In genomic region chr2:215653344-215654015, GRCh38 we compare ENCODE assay signal across 1 cellular context.
A peak's percentile ranks its signal among the peaks of the same experiment; 100 is the strongest.
TF ChIP-seq lines count a peak whose summit lies in the region.

No MANE protein-coding gene starts in this region.

TF ChIP-seq in K562, 482 proteins besides CTCF, POLR2A, EP300 and RAD21 (continues in another document):
- TF ChIP-seq SNAPC5 (CRISPR knock-in tag; IDR thresholded peaks at IDR 0.05), result no peak
- TF ChIP-seq E2F1 (CRISPR knock-in tag; IDR thresholded peaks at IDR 0.05), result no peak
- TF ChIP-seq RAD51 (IDR thresholded peaks at IDR 0.05; ENCODE audit: borderline replicate concordance, low read depth), result no peak
- no peak for TF ChIP-seq MAFG (tag; conservative IDR thresholded peaks at IDR 0.05)
- no peak for TF ChIP-seq HMG20A (CRISPR knock-in tag; conservative IDR thresholded peaks at IDR 0.05)
- TF ChIP-seq SREBF1 (IDR thresholded peaks at IDR 0.05; ENCODE audit: borderline replicate concordance, low read depth, low read length), result no peak
- TF ChIP-seq MED1 (CRISPR knock-in tag; IDR thresholded peaks at IDR 0.05; ENCODE audit: borderline replicate concordance), result no peak
- TF ChIP-seq, protein P1, sequence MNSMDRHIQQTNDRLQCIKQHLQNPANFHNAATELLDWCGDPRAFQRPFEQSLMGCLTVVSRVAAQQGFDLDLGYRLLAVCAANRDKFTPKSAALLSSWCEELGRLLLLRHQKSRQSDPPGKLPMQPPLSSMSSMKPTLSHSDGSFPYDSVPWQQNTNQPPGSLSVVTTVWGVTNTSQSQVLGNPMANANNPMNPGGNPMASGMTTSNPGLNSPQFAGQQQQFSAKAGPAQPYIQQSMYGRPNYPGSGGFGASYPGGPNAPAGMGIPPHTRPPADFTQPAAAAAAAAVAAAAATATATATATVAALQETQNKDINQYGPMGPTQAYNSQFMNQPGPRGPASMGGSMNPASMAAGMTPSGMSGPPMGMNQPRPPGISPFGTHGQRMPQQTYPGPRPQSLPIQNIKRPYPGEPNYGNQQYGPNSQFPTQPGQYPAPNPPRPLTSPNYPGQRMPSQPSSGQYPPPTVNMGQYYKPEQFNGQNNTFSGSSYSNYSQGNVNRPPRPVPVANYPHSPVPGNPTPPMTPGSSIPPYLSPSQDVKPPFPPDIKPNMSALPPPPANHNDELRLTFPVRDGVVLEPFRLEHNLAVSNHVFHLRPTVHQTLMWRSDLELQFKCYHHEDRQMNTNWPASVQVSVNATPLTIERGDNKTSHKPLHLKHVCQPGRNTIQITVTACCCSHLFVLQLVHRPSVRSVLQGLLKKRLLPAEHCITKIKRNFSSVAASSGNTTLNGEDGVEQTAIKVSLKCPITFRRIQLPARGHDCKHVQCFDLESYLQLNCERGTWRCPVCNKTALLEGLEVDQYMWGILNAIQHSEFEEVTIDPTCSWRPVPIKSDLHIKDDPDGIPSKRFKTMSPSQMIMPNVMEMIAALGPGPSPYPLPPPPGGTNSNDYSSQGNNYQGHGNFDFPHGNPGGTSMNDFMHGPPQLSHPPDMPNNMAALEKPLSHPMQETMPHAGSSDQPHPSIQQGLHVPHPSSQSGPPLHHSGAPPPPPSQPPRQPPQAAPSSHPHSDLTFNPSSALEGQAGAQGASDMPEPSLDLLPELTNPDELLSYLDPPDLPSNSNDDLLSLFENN (IDR thresholded peaks at IDR 0.05; ENCODE audit: low read depth in 2 of 2, low read length in 2 of 2), result no peak
- no peak for TF ChIP-seq POLR3G (IDR thresholded peaks at IDR 0.05; ENCODE audit: extremely low read depth, insufficient read length, insufficient replicate concordance)
- TF ChIP-seq GTF2E2 (tag; IDR thresholded peaks at IDR 0.05), result no peak
- no peak for TF ChIP-seq NR4A1 (CRISPR knock-in tag; IDR thresholded peaks at IDR 0.05)
- TF ChIP-seq NR4A1 (tag; IDR thresholded peaks at IDR 0.05), result no peak
- TF ChIP-seq PCBP1 (IDR thresholded peaks at IDR 0.05; ENCODE audit: low read depth, low read length, poor library complexity, severe bottlenecking), result no peak
- TF ChIP-seq, protein P2, sequence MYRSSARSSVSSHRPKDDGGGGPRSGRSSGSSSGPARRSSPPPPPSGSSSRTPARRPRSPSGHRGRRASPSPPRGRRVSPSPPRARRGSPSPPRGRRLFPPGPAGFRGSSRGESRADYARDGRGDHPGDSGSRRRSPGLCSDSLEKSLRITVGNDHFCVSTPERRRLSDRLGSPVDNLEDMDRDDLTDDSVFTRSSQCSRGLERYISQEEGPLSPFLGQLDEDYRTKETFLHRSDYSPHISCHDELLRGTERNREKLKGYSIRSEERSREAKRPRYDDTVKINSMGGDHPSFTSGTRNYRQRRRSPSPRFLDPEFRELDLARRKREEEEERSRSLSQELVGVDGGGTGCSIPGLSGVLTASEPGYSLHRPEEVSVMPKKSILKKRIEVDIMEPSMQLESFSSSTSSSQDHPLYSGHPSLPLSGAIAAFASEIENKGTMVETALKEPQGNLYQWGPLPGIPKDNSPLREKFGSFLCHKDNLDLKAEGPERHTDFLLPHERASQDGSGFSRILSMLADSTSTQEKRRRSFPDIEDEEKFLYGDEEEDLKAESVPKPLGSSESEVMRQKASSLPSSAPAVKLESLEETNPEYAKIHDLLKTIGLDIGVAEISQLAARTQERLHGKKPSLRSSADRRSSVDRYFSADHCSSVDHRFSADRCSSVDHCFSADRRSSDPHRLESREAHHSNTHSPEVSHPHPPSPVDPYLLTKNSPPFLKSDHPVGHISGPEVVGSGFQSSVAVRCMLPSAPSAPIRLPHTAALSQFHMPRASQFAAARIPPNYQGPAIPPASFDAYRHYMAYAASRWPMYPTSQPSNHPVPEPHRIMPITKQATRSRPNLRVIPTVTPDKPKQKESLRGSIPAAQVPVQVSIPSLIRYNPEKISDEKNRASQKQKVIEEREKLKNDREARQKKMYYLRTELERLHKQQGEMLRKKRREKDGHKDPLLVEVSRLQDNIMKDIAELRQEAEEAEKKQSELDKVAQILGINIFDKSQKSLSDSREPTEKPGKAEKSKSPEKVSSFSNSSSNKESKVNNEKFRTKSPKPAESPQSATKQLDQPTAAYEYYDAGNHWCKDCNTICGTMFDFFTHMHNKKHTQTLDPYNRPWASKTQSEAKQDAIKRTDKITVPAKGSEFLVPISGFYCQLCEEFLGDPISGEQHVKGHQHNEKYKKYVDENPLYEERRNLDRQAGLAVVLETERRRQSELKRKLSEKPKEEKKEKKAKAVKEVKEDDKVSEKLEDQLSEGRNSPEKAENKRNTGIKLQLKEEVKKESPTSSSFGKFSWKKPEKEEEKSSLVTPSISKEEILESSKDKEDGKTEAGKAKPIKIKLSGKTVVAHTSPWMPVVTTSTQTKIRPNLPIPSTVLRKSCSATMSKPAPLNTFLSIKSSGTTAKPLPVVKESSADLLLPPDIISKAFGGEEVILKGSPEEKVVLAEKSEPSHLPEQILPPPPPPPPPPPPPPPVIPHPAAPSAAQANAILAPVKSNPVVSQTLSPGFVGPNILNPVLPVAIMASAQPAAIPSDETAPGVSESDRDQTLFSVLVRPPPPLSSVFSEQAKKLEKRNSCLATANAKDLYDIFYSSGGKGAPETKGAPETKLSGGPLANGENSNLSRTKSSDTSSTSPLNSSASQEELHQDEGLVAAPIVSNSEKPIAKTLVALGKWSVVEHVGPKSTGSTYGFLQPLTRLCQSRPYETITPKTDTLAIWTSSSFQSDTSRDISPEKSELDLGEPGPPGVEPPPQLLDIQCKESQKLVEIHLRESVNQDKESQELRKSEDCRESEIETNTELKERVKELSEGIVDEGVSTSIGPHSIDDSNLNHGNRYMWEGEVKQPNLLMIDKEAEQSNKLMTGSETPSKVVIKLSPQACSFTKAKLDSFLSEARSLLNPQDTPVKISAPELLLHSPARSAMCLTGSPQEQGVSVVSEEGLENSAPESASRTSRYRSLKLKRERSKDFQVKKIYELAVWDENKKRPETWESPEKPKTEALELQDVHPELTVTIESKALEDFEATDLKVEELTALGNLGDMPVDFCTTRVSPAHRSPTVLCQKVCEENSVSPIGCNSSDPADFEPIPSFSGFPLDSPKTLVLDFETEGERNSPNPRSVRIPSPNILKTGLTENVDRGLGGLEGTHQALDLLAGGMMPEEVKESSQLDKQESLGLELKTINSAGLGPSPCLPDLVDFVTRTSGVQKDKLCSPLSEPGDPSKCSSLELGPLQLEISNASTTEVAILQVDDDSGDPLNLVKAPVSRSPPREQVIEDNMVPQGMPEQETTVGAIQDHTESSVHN (IDR thresholded peaks at IDR 0.05; ENCODE audit: borderline replicate concordance in 1 of 2, low read depth in 1 of 2), result no peak
- TF ChIP-seq AFF1 (IDR thresholded peaks at IDR 0.05; ENCODE audit: low read depth in 1 of 2, partially characterized antibody in 2 of 2), result no peak
- no peak for TF ChIP-seq SMARCB1 (IDR thresholded peaks at IDR 0.05; ENCODE audit: insufficient read length, low read depth)
- no peak for TF ChIP-seq E2F8 (IDR thresholded peaks at IDR 0.05; ENCODE audit: low read depth, partially characterized antibody)
- TF ChIP-seq SMARCA4 (IDR thresholded peaks at IDR 0.05), result peak; percentile 17; the same call in 1 of the 2 replicates
- no peak for TF ChIP-seq ZNF778 (CRISPR knock-in tag; IDR thresholded peaks at IDR 0.05)
- no peak for TF ChIP-seq SIX5 (IDR thresholded peaks at IDR 0.05; ENCODE audit: borderline replicate concordance in 1 of 2, insufficient read depth in 1 of 2, low read depth in 1 of 2, low read length in 2 of 2)
- TF ChIP-seq KHSRP (IDR thresholded peaks at IDR 0.05), result no peak
- TF ChIP-seq TCF3 (CRISPR knock-in tag; IDR thresholded peaks at IDR 0.05), result 0 out of 2 replicates have a peak, but pooled peaks have one; percentile 11
- TF ChIP-seq FOXK2 (conservative IDR thresholded peaks at IDR 0.05 in 1 of 2, IDR thresholded peaks at IDR 0.05 in 1 of 2; ENCODE audit: low read depth in 2 of 2), result peak; percentile 40 to 55; a peak in 2 of 4 replicates
- no peak for TF ChIP-seq SRSF3 (IDR thresholded peaks at IDR 0.05; ENCODE audit: insufficient read depth, low read length)
- peak; percentile 35; the same call in 1 of the 2 replicates for TF ChIP-seq SOX6 (IDR thresholded peaks at IDR 0.05)
- peak; percentile 37; the same call in 1 of the 2 replicates for TF ChIP-seq DPF2 (IDR thresholded peaks at IDR 0.05)
- TF ChIP-seq PRPF4 (IDR thresholded peaks at IDR 0.05; ENCODE audit: insufficient read depth, low read depth, low read length, poor library complexity, severe bottlenecking), result no peak
- TF ChIP-seq NR3C1 (CRISPR knock-in tag; IDR thresholded peaks at IDR 0.05), result no peak
- TF ChIP-seq RBM25 (IDR thresholded peaks at IDR 0.05; ENCODE audit: low read depth, low read length, severe bottlenecking), result no peak
- no peak for TF ChIP-seq MBD1 (CRISPR knock-in tag; IDR thresholded peaks at IDR 0.05)
- TF ChIP-seq FOXP4 (CRISPR knock-in tag; IDR thresholded peaks at IDR 0.05; ENCODE audit: borderline replicate concordance), result no peak
- no peak for TF ChIP-seq RHOXF2B (CRISPR knock-in tag; conservative IDR thresholded peaks at IDR 0.05)
- TF ChIP-seq HDAC6 (IDR thresholded peaks at IDR 0.05; ENCODE audit: low read depth, low read length), result no peak
- no peak for TF ChIP-seq MEIS2 (IDR thresholded peaks at IDR 0.05; ENCODE audit: partially characterized antibody)
